ENCODE assay signal across 8 cellular contexts in the genomic region with DNA sequence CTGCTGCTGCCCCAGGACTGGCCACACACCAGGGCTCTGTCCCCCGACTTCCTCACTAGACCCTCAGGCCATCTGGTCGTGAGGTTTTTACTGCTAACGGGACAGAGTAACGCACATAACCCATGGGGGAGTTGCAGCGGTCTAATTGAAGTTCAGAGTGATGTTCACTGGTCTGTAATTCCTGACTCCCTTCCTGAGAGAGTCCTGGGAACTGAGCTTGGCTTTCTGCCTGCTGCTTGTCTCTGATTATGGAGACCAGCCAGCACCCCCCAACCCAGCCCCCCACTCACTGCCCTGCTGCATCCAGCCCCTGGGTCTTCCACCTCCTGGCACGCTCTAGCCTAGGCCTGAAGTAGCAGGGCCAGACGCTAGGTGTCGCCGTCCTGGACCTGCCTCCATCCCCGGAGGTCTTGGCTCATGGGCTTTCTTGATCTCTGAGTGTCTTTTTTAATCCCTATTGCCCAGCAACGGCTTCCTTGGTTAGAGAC.
DNase-seq lines count a peak whose midpoint lies in the region; ATAC-seq, FAIRE-seq and TF ChIP-seq lines count a peak whose summit lies in the region.

No MANE protein-coding gene starts in this region.

- no peak overlapping the region for H3K27ac ChIP-seq in heart right ventricle

- no peaks in the 10 kb centered on the region for H3K27me3 Mint-ChIP-seq in activated CD8-positive, alpha-beta T cell treated with anti-CD3 and anti-CD28 coated beads for 36 hours

- no peak overlapping the region for H3K4me3 ChIP-seq in heart right ventricle

- H3K9me3 Mint-ChIP-seq in activated CD8-positive, alpha-beta T cell treated with anti-CD3 and anti-CD28 coated beads for 36 hours: no peaks in the 10 kb centered on the region

- TF ChIP-seq CTCF in GM12873 (IDR thresholded peaks at IDR 0.05; ENCODE audit: insufficient read depth, low read depth, low read length, missing control alignments): peak; percentile 86
- peak; percentile 48 for TF ChIP-seq CTCF in activated CD8-positive, alpha-beta T cell treated with anti-CD3 and anti-CD28 coated beads for 36 hours (IDR thresholded peaks at IDR 0.05)
- peak; percentile 14 to 69 (median 51) for TF ChIP-seq CTCF in heart right ventricle (IDR thresholded peaks at IDR 0.05)

- H3K4me1 ChIP-seq in heart right ventricle: peaks cover 0 to 56% (median 33%) of the 10 kb centered on the region in 9 donors

- H3K27me3 ChIP-seq in heart right ventricle: no peaks in the 10 kb centered on the region

- no peak overlapping the region for H3K27ac Mint-ChIP-seq in activated CD8-positive, alpha-beta T cell treated with anti-CD3 and anti-CD28 coated beads for 36 hours

- no peak overlapping the region for H3K4me3 Mint-ChIP-seq in activated CD8-positive, alpha-beta T cell treated with anti-CD3 and anti-CD28 coated beads for 36 hours

- 40 to 48% methylated on average over 11 of the region's 11 CpGs for WGBS in heart right ventricle, 2 donors

- H3K36me3 ChIP-seq in heart right ventricle: no peaks in the 10 kb centered on the region

- peak; percentile 60 for DNase-seq in activated CD8-positive, alpha-beta T cell treated with anti-CD3 and anti-CD28 coated beads for 36 hours
- DNase-seq in heart right ventricle (peak; percentile 37), RCC 7860 (ENCODE audit: low spot score) (no peak)
- DNase-seq in stimulated activated CD4-positive, alpha-beta T cell treated with anti-CD3 and anti-CD28 coated beads, Interleukin-4, amount 100 ng/mL, for 24 hours: peak; percentile 11

- FAIRE-seq in RCC 7860 (lab: Jason Lieb, UNC): no peak

- intact Hi-C loops in activated CD8-positive, alpha-beta T cell treated with anti-CD3 and anti-CD28 coated beads for 36 hours (cut with micrococcal nuclease): no loop called here
- intact Hi-C loops in heart right ventricle (cut with DNase I): no loop called here

- CTCF ChIA-PET in activated CD8-positive, alpha-beta T cell treated with anti-CD3 and anti-CD28 coated beads for 36 hours (lab: Charles Lee): interaction anchor here (0.6 to 2.9 kb wide), 24 partner anchors 8 to 247 kb away, joined by 3 to 18 read pairs (median 3); no protein-coding TSS in a partner anchor

- no peaks in the 10 kb centered on the region for H3K36me3 Mint-ChIP-seq in activated CD8-positive, alpha-beta T cell treated with anti-CD3 and anti-CD28 coated beads for 36 hours (ENCODE audit: low read depth)

- peaks cover 36% of the 10 kb centered on the region for H3K4me1 Mint-ChIP-seq in activated CD8-positive, alpha-beta T cell treated with anti-CD3 and anti-CD28 coated beads for 36 hours (ENCODE audit: low read depth)

- no peaks in the 10 kb centered on the region for H3K9me3 ChIP-seq in heart right ventricle

- ATAC-seq in HG02870 (IDR thresholded peaks at IDR 0.05; ENCODE audit: unreplicated experiment) (peak; percentile 49), heart right ventricle (peak in 4 of 8 donors; percentile 30 to 60 (median 40)), esophagus mucosa (no peak), GM18520 (IDR thresholded peaks at IDR 0.05; ENCODE audit: unreplicated experiment) (no peak)
- peak; percentile 79 for ATAC-seq in activated CD8-positive, alpha-beta T cell treated with anti-CD3 and anti-CD28 coated beads for 36 hours

- POLR2A ChIA-PET in activated CD8-positive, alpha-beta T cell treated with anti-CD3 and anti-CD28 coated beads for 36 hours (lab: Charles Lee): no interaction called here

Comparison
In these comparisons a context has a peak if more than half of its experiments do, and no peak if none do; other contexts are left out.
1. ATAC-seq: peak in HG02870 (single experiment) and activated CD8-positive, alpha-beta T cell treated with anti-CD3 and anti-CD28 coated beads for 36 hours (single experiment); none in esophagus mucosa (single experiment) and GM18520 (single experiment).
2. Peak in every context shown above with its lines, with median percentiles within 50 percentile points of each other: CTCF ChIP-seq.